24 cellular contexts compared by ENCODE assay signal in genomic region chr15:39443659-39444219, GRCh38.
"Had no signal": no experiment of that assay in that cellular context is flagged by ENCODE, and none has a peak within 500 bp of the region (broad histone marks: within the 10 kb centered on the region; RNA-seq: fewer than 3 reads in every experiment).

No MANE protein-coding gene starts in this region.

- H3K9me3 Mint-ChIP-seq: activated B cell treated with CpG ODN at 0.5 μM for 24 hours; activated CD4-positive, alpha-beta T cell treated with anti-CD3 and anti-CD28 coated beads, Interleukin-2, amount 10 ng/mL, durations not matched to agents 24 days and 14 days; activated naive CD4-positive, alpha-beta T cell treated with anti-CD3 and anti-CD28 coated beads, Interleukin-2, amount 50 U/mL, for 72 hours had no signal

- H3K4me3 Mint-ChIP-seq: activated B cell treated with CpG ODN at 0.5 μM for 24 hours; activated CD4-positive, alpha-beta T cell treated with anti-CD3 and anti-CD28 coated beads, Interleukin-2, amount 10 ng/mL, durations not matched to agents 24 days and 14 days; T-helper 17 cell had no signal

- H3K27ac ChIP-seq: breast epithelium, colonic mucosa, SJSA1 had no signal

- H3K27me3 Mint-ChIP-seq: activated B cell treated with CpG ODN at 0.5 μM for 24 hours had no signal

- H3K27ac Mint-ChIP-seq: activated B cell treated with CpG ODN at 0.5 μM for 24 hours; activated CD4-positive, alpha-beta T cell treated with anti-CD3 and anti-CD28 coated beads, Interleukin-2, amount 10 ng/mL, durations not matched to agents 24 days and 14 days; activated naive CD4-positive, alpha-beta T cell treated with anti-CD3 and anti-CD28 coated beads, Interleukin-2, amount 50 U/mL, for 72 hours; T-helper 17 cell had no signal

- H3K4me3 ChIP-seq: breast epithelium, colonic mucosa, SJSA1 had no signal

- H3K27me3 ChIP-seq: breast epithelium, colonic mucosa, SJSA1 had no signal

- DNase-seq: activated B cell treated with CpG ODN at 0.5 μM for 24 hours; activated CD4-positive, alpha-beta T cell treated with anti-CD3 and anti-CD28 coated beads for 1 hour; activated CD4-positive, alpha-beta T cell treated with anti-CD3 and anti-CD28 coated beads, Interleukin-2, amount 10 ng/mL, durations not matched to agents 24 days and 14 days; activated CD4-positive, alpha-beta T cell treated with anti-CD3 and anti-CD28 coated beads, Interleukin-2, amount 50 U/mL, for 48 hours; activated effector memory CD4-positive, alpha-beta T cell treated with anti-CD3 and anti-CD28 coated beads, Interleukin-2, amount 50 U/mL, for 16 hours; activated naive CD4-positive, alpha-beta T cell treated with Interleukin-2 at 50 U/mL for 16 hours; anterior cingulate cortex; caudate nucleus; colonic mucosa; Karpas-422; NCI-H1105 treated with DMSO at 0.1 percent for 48 hours; NCI-H1436 treated with DMSO at 0.1 percent for 48 hours; NCI-H187; NCI-H2081; NCI-H510A treated with DMSO at 0.1 percent for 48 hours; NCI-H69; NK-92 treated with Interleukin-12 subunit alpha and Interleukin-12 subunit beta, amount 100 ng/mL, for 24 hours; SHP77; T-helper 17 cell; T-helper 9 cell had no signal

- H3K4me1 ChIP-seq: breast epithelium, colonic mucosa, SJSA1 had no signal

- H3K36me3 ChIP-seq: breast epithelium, colonic mucosa, SJSA1 had no signal

- H3K4me1 Mint-ChIP-seq: activated B cell treated with CpG ODN at 0.5 μM for 24 hours; activated CD4-positive, alpha-beta T cell treated with anti-CD3 and anti-CD28 coated beads, Interleukin-2, amount 10 ng/mL, durations not matched to agents 24 days and 14 days; T-helper 17 cell had no signal

- ATAC-seq: PC-3, T-helper 17 cell had no signal

- H3K9me3 ChIP-seq: breast epithelium, colonic mucosa, SJSA1 had no signal
